In the genomic region with DNA sequence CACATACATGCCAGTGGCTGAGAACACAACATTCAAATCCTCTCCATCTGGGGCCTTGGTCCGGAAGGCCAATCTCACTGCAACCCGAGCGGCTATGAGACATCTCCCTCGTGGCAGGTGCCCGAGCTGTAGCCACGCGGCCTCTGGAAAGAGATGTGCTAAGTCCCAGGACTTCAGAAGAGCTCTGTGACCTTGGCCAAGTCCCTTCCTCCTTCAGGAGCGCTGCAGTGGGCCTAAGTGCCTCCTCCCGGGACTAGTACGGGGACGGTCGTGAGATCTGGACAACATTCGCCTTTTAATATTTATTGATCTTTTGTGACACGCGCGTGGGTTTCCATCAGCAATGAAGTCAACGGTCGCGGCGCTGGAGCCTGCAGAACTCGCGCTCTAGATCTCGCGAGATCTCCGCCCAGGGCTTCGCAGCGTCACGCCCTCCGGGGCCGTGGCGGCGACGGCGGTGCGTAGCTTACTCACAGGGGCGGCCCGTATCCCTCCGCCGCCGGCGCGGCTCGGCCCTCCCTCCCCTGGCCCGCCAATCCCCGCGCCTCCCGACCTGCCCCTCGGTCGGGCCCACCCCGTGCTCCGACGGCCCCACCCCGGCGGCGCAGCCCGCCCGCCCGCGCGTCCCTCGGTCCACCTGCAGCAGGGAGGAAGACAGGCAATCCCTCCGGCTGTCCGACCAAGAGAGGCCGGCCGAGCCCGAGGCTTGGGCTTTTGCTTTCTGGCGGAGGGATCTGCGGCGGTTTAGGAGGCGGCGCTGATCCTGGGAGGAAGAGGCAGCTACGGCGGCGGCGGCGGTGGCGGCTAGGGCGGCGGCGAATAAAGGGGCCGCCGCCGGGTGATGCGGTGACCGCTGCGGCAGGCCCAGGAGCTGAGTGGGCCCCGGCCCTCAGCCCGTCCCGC, we compare ENCODE assay signal across 8 cellular contexts. TPM values are rescaled to one million over a fixed set of nuclear protein-coding genes. Genes with fewer than 3 reads are reported as not detected.
DNase-seq lines count a peak whose midpoint lies in the region; ATAC-seq and TF ChIP-seq lines count a peak whose summit lies in the region.

A gene (plus strand): TSS at position 588 of the 903 bp plus-strand sequence. CDS start 453 bp downstream, outside the sequence.

- peak within 1 kb of the TSS; percentile 98 for H3K27ac Mint-ChIP-seq in activated naive CD8-positive, alpha-beta T cell treated with anti-CD3 and anti-CD28 coated beads, Interleukin-2, amount 10 ng/mL, durations not matched to agents 7 days and 5 days
- H3K27ac Mint-ChIP-seq in osteocyte (ENCODE audit: unreplicated experiment): peak within 1 kb of the TSS; percentile 96

- H3K4me1 ChIP-seq in thoracic aorta (ENCODE audit: control insufficient read depth in 1 of 2, low read depth in 2 of 2): peaks cover 26 to 46% of the 10 kb centered on the region in 2 donors

- no peaks in the 10 kb centered on the region for H3K9me3 Mint-ChIP-seq in activated naive CD8-positive, alpha-beta T cell treated with anti-CD3 and anti-CD28 coated beads, Interleukin-2, amount 10 ng/mL, durations not matched to agents 7 days and 5 days
- no peaks in the 10 kb centered on the region for H3K9me3 Mint-ChIP-seq in osteocyte (ENCODE audit: unreplicated experiment)

- H3K4me2 ChIP-seq in SU-DHL-6 (ENCODE audit: low read depth, low read length, poor library complexity, severe bottlenecking): peak within 1 kb of the TSS; percentile 100

- POLR2A ChIA-PET in activated naive CD8-positive, alpha-beta T cell treated with anti-CD3 and anti-CD28 coated beads, Interleukin-2, amount 10 ng/mL, durations not matched to agents 7 days and 5 days (lab: Charles Lee): interaction anchor here (0.6 to 3.1 kb wide), 26 partner anchors 9 to 363 kb away, joined by 3 to 33 read pairs (median 4); a partner anchor contains a TSS

- H3K9ac ChIP-seq in SU-DHL-6 (ENCODE audit: low read length): peak within 1 kb of the TSS; percentile 95

- H3K36me3 ChIP-seq in SU-DHL-6 (ENCODE audit: low read length) (peaks cover 7% of the 10 kb centered on the region; the same call in 1 of the 2 replicates), thoracic aorta (no peaks in the 10 kb centered on the region)

- ATAC-seq in HG02759 (IDR thresholded peaks at IDR 0.05; ENCODE audit: unreplicated experiment): peak; percentile 89
- ATAC-seq in activated naive CD8-positive, alpha-beta T cell treated with anti-CD3 and anti-CD28 coated beads, Interleukin-2, amount 10 ng/mL, durations not matched to agents 7 days and 5 days (ENCODE audit: low read depth): peak; percentile 85
- ATAC-seq in thoracic aorta (ENCODE audit: insufficient number of reproducible peaks, low FRiP score, low read depth): peak; percentile 81

- peaks cover 44% of the 10 kb centered on the region for H3K79me2 ChIP-seq in SU-DHL-6 (ENCODE audit: insufficient read depth, low read length)

- H3K36me3 Mint-ChIP-seq in activated naive CD8-positive, alpha-beta T cell treated with anti-CD3 and anti-CD28 coated beads, Interleukin-2, amount 10 ng/mL, durations not matched to agents 7 days and 5 days: peaks cover 8% of the 10 kb centered on the region
- no peaks in the 10 kb centered on the region for H3K36me3 Mint-ChIP-seq in osteocyte (ENCODE audit: unreplicated experiment)

- peak; percentile 100 for DNase-seq in GM12865 (ENCODE audit: low read depth)
- peak; percentile 92 to 97 (median 95) for DNase-seq in NCI-H1417 (lab: John Stamatoyannopoulos, UW)
- peak; percentile 99 for DNase-seq in activated naive CD8-positive, alpha-beta T cell treated with anti-CD3 and anti-CD28 coated beads, Interleukin-2, amount 10 ng/mL, durations not matched to agents 7 days and 5 days
- DNase-seq in head of caudate nucleus: peak; percentile 92 to 99 (median 96)
- peak; percentile 99 for DNase-seq in osteocyte (ENCODE audit: extremely low spot score, unreplicated experiment)
- DNase-seq in thoracic aorta (ENCODE audit: low spot score): peak; percentile 87

- no peaks in the 10 kb centered on the region for H3K9me2 ChIP-seq in SU-DHL-6 (replicated peaks; ENCODE audit: insufficient read depth, low read length)

- H3K27me3 ChIP-seq in SU-DHL-6 (ENCODE audit: low read length): no peaks in the 10 kb centered on the region
- H3K27me3 ChIP-seq in thoracic aorta (replicated peaks; ENCODE audit: insufficient read depth): no peaks in the 10 kb centered on the region

- TF ChIP-seq CTCF in GM12865 (IDR thresholded peaks at IDR 0.05; ENCODE audit: insufficient read depth, low read depth, low read length, missing control alignments) (no peak), SU-DHL-6 (IDR thresholded peaks at IDR 0.05; ENCODE audit: insufficient read depth, low read length, poor library complexity, severe bottlenecking) (no peak), osteocyte (IDR thresholded peaks at IDR 0.05) (no peak), thoracic aorta (IDR thresholded peaks at IDR 0.05) (no peak)

- H3F3A ChIP-seq in SU-DHL-6 (ENCODE audit: insufficient read depth): peaks cover 35% of the 10 kb centered on the region

- H3K9me3 ChIP-seq in SU-DHL-6 (ENCODE audit: insufficient read depth, low read length): no peaks in the 10 kb centered on the region
- no peaks in the 10 kb centered on the region for H3K9me3 ChIP-seq in thoracic aorta

- H3K4me3 Mint-ChIP-seq in activated naive CD8-positive, alpha-beta T cell treated with anti-CD3 and anti-CD28 coated beads, Interleukin-2, amount 10 ng/mL, durations not matched to agents 7 days and 5 days: peak within 1 kb of the TSS; percentile 100
- H3K4me3 Mint-ChIP-seq in osteocyte (ENCODE audit: unreplicated experiment): peak within 1 kb of the TSS; percentile 98

- intact Hi-C loops in head of caudate nucleus (cut with DNase I): loop anchor here (10.0 kb wide), 1 partner anchor 146 kb away; no protein-coding TSS in a partner anchor

- peaks cover 18% of the 10 kb centered on the region; the same call in 1 of the 2 replicates for H4K20me1 ChIP-seq in SU-DHL-6 (ENCODE audit: low read depth, low read length)

- peak within 1 kb of the TSS; percentile 96 for H2AFZ ChIP-seq in SU-DHL-6 (ENCODE audit: low read depth, low read length, severe bottlenecking)

- H3K4me3 ChIP-seq in GM12865 (ENCODE audit: low read depth, low read length) (peak within 1 kb of the TSS; percentile 90), SU-DHL-6 (ENCODE audit: insufficient read depth, low read length, poor library complexity, severe bottlenecking) (peak within 1 kb of the TSS; percentile 91), thoracic aorta (peak within 1 kb of the TSS; percentile 80)

- H3K4me1 Mint-ChIP-seq in activated naive CD8-positive, alpha-beta T cell treated with anti-CD3 and anti-CD28 coated beads, Interleukin-2, amount 10 ng/mL, durations not matched to agents 7 days and 5 days: peaks cover 29% of the 10 kb centered on the region
- H3K4me1 Mint-ChIP-seq in osteocyte (ENCODE audit: unreplicated experiment): peaks cover 43% of the 10 kb centered on the region

- H3K27ac ChIP-seq in SU-DHL-6 (ENCODE audit: low read depth, low read length) (peak within 1 kb of the TSS; percentile 90), thoracic aorta (peak within 1 kb of the TSS; percentile 90)

- no peaks in the 10 kb centered on the region for H3K27me3 Mint-ChIP-seq in activated naive CD8-positive, alpha-beta T cell treated with anti-CD3 and anti-CD28 coated beads, Interleukin-2, amount 10 ng/mL, durations not matched to agents 7 days and 5 days
- H3K27me3 Mint-ChIP-seq in osteocyte (ENCODE audit: unreplicated experiment): no peaks in the 10 kb centered on the region

RNA-seq across cellular contexts. Expression of the gene that starts here (rescaled TPM):
- total RNA-seq in activated naive CD8-positive, alpha-beta T cell treated with anti-CD3 and anti-CD28 coated beads, Interleukin-2, amount 10 ng/mL, durations not matched to agents 7 days and 5 days: 100 to 1,000 TPM; 200 to 217 TPM
- total RNA-seq in osteocyte (114 and 127 TPM in 2 replicates), thoracic aorta (10 to 100 TPM; 51.9 to 66.7 TPM)

Comparison
In these comparisons a context has a peak if more than half of its experiments do, and no peak if none do; other contexts are left out.
1. Peak in every context shown above with its lines: DNase-seq, ATAC-seq, H3K4me3 ChIP-seq and H3K27ac ChIP-seq.